In the genomic region with DNA sequence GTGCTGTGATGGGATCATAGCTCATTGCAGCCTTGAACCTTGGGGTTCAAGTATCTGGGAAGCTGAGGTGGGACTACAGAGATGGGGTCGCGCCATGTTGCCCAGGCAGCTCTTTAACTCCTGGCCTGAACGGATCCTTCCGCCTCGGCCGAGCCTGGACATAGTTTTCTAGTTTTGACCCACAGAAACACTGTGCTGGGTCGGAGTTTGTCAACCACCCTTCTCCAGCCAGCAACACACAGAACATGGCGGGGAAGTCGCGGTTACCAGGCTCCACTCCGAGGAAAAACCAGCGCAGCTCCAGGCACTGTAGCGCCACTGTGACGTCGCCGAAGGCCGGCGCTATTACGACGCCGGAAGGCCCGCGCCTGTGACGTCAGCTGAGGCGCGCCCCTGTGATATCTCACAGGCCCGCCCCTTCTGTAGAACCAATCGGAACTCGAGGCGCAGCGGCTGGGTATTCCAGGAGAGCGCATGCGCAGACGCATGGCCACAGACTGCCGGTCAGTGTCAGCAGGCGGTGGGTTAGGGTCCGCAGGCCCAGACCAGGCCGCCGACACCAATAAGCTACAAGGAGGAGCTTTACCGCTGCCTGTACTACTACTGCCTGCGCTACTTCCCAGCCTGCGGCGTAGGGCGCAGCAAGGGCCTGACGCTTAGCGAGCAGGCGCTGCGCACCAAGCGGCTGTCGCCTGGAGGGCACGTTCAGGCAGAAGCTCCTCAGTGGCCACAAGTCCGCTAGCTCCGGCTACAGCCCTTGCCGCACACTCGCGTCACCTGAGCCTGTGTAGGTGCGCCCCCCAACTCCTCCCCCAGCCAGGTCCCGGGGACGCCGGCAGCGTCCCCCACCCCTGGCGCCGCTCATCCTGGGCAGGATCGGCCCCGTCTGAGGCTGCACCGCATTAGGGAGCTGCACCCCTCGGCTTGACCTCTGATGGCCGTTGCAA, we compare ENCODE assay signal across 8 cellular contexts.
A peak's percentile ranks its signal among the peaks of the same experiment; 100 is the strongest.
DNase-seq lines count a peak whose midpoint lies in the region; ATAC-seq and TF ChIP-seq lines count a peak whose summit lies in the region.

No MANE protein-coding gene starts in this region.

- BruUV-seq in Caco-2 (replicated peaks; lab: Mats Ljungman, UMichigan), result TSS peak; percentile 78

- H3K27me3 ChIP-seq in Caco-2 (replicated peaks; ENCODE audit: control insufficient read depth, insufficient read depth, low read length) (no peaks in the 10 kb centered on the region), endodermal cell (ENCODE audit: control insufficient read depth, insufficient read depth, low read length, poor library complexity, severe bottlenecking) (no peaks in the 10 kb centered on the region)

- H3K9me3 Mint-ChIP-seq in Caco-2 (ENCODE audit: unreplicated experiment), result no peaks in the 10 kb centered on the region
- no peaks in the 10 kb centered on the region for H3K9me3 Mint-ChIP-seq in endodermal cell

- no peaks in the 10 kb centered on the region for H3K9me3 ChIP-seq in Caco-2
- no peaks in the 10 kb centered on the region for H3K9me3 ChIP-seq in endodermal cell (ENCODE audit: control insufficient read depth, low read length)
- no peaks in the 10 kb centered on the region for H3K9me3 ChIP-seq in mesodermal cell (ENCODE audit: control insufficient read depth, low read length)

- intact Hi-C loops in Caco-2 (cut with micrococcal nuclease; ENCODE audit: unreplicated experiment), result loop anchor here (1.0 kb wide), 3 partner anchors 80 to 462 kb away; no protein-coding TSS in a partner anchor

- ATAC-seq in GM21360 (IDR thresholded peaks at IDR 0.05; ENCODE audit: unreplicated experiment), result peak; percentile 98

- DNase-seq in Caco-2 (peak; percentile 98 to 99), HT1080 (ENCODE audit: low read depth) (peak; percentile 95), NOMO-1 treated with DMSO at 0.1 percent for 48 hours (lab: John Stamatoyannopoulos, UW; ENCODE audit: unreplicated experiment) (peak; percentile 96), endodermal cell (peak; percentile 99)
- peak; percentile 95 for DNase-seq in activated CD8-positive, alpha-beta memory T cell treated with anti-CD3 and anti-CD28 coated beads, Interleukin-2, amount 50 U/mL, for 1 hour (ENCODE audit: extremely low read depth)
- DNase-seq in stimulated activated CD8-positive, alpha-beta memory T cell treated with anti-CD3 and anti-CD28 coated beads, Interleukin-15, amount 100 ng/mL, for 4 hours (ENCODE audit: low read depth in 2 of 2), result peak; percentile 90 to 92

- peak overlapping the region; percentile 98 for H3K27ac Mint-ChIP-seq in Caco-2 (ENCODE audit: unreplicated experiment)
- peak overlapping the region; percentile 99 for H3K27ac Mint-ChIP-seq in endodermal cell

- H3K36me3 Mint-ChIP-seq in Caco-2 (ENCODE audit: insufficient read depth, unreplicated experiment) (peaks cover 10% of the 10 kb centered on the region), endodermal cell (ENCODE audit: low read depth) (peaks cover 5% of the 10 kb centered on the region)

- CTCF ChIA-PET in Caco-2 (lab: Charles Lee), result interaction anchor here (1.0 to 1.9 kb wide), 3 partner anchors 38 to 463 kb away, joined by 3 to 14 read pairs (median 8); no protein-coding TSS in a partner anchor

- WGBS in endodermal cell (ENCODE audit: insufficient coverage in 1 of 2, insufficient read length in 1 of 2), 2 experiments, result 1% methylated on average over 28 to 68 of the region's 68 CpGs
- 1 to 2% methylated on average over 57 to 60 of the region's 68 CpGs for WGBS in mesodermal cell (ENCODE audit: insufficient coverage in 2 of 2), 2 experiments

- peak in 1 of 2 experiments; percentile 29 for TF ChIP-seq CTCF in Caco-2 (IDR thresholded peaks at IDR 0.05; ENCODE audit: insufficient read depth in 1 of 2, low read depth in 1 of 2, low read length in 1 of 2, severe bottlenecking in 1 of 2, unreplicated experiment in 1 of 2)
- peak; percentile 56 for TF ChIP-seq CTCF in endodermal cell (conservative IDR thresholded peaks at IDR 0.05)

- H3K4me3 Mint-ChIP-seq in Caco-2 (ENCODE audit: unreplicated experiment) (peak overlapping the region; percentile 84), endodermal cell (peak overlapping the region; percentile 86)

- peak overlapping the region; percentile 61 for H3K4me3 ChIP-seq in Caco-2 (ENCODE audit: low read depth, low read length)
- H3K4me3 ChIP-seq in endodermal cell (ENCODE audit: low read length), result peak overlapping the region; percentile 83
- peak overlapping the region; percentile 60 for H3K4me3 ChIP-seq in mesodermal cell (ENCODE audit: extremely low read depth, insufficient read depth, low read length, poor library complexity, severe bottlenecking)

- H3K27me3 Mint-ChIP-seq in Caco-2 (ENCODE audit: insufficient read depth, unreplicated experiment), result no peaks in the 10 kb centered on the region
- H3K27me3 Mint-ChIP-seq in endodermal cell (ENCODE audit: insufficient read depth), result no peaks in the 10 kb centered on the region

- POLR2A ChIA-PET in Caco-2 (lab: Charles Lee), result interaction anchor here (0.5 to 1.7 kb wide), 25 partner anchors 17 to 809 kb away, joined by 3 to 33 read pairs (median 4); partner anchors contain the start of genes CRCP, RABGEF1 and TYW1

- peak overlapping the region; percentile 86 for H3K27ac ChIP-seq in endodermal cell (ENCODE audit: low read depth, low read length)
- H3K27ac ChIP-seq in mesodermal cell (ENCODE audit: low read depth, low read length, severe bottlenecking), result peak overlapping the region; percentile 95

- no peaks in the 10 kb centered on the region for H3K4me1 Mint-ChIP-seq in Caco-2 (ENCODE audit: low read depth, unreplicated experiment)
- H3K4me1 Mint-ChIP-seq in endodermal cell, result peaks cover 6% of the 10 kb centered on the region

- 0 out of 2 replicates have a peak, but pooled peaks cover 5% of the 10 kb centered on the region for H3K4me1 ChIP-seq in Caco-2
- H3K4me1 ChIP-seq in endodermal cell (ENCODE audit: control insufficient read depth, insufficient read depth, low read length), result peaks cover 5% of the 10 kb centered on the region
- H3K4me1 ChIP-seq in mesodermal cell (ENCODE audit: control insufficient read depth, insufficient read depth, low read length, poor library complexity, severe bottlenecking), result peaks cover 5% of the 10 kb centered on the region

- H3K36me3 ChIP-seq in Caco-2 (ENCODE audit: control insufficient read depth, insufficient read depth, low read length), result no peaks in the 10 kb centered on the region
- H3K36me3 ChIP-seq in endodermal cell (ENCODE audit: control insufficient read depth, insufficient read depth, low read length), result no peaks in the 10 kb centered on the region
- no peaks in the 10 kb centered on the region for H3K36me3 ChIP-seq in mesodermal cell (ENCODE audit: control insufficient read depth, insufficient read depth, low read length)

- peak overlapping the region; percentile 86 for H3K9ac ChIP-seq in endodermal cell (ENCODE audit: extremely low read depth, low read length, poor library complexity, severe bottlenecking)

Comparison
In these comparisons a context has a peak if more than half of its experiments do, and no peak if none do; other contexts are left out.
1. Peak in every context shown above with its lines: DNase-seq, ATAC-seq, H3K4me3 ChIP-seq and H3K27ac ChIP-seq.